In genomic region chr10:76070861-76071260, GRCh38 we compare ENCODE assay signal across 20 cellular contexts.
"Had no signal": no experiment of that assay in that cellular context is flagged by ENCODE, and none has a peak within 500 bp of the region (broad histone marks: within the 10 kb centered on the region; RNA-seq: fewer than 3 reads in every experiment).

No MANE protein-coding gene starts in this region.

- H3K27ac Mint-ChIP-seq: activated CD4-positive, alpha-beta memory T cell treated with anti-CD3 and anti-CD28 coated beads for 36 hours; progenitor cell of endocrine pancreas; stimulated activated naive CD8-positive, alpha-beta T cell treated with anti-CD3 and anti-CD28 coated beads, Interleukin-15, Interleukin-2, amounts not matched to agents 100 ng/mL and 50 ng/mL, for 24 hours; T-helper 1 cell treated with Interleukin-12 subunit alpha and Interleukin-12 subunit beta and Interleukin-4 antibody, amounts not matched to agents 30 μg/mL and 1 μg/mL, for 36 hours; type B pancreatic cell had no signal

- H3K9me3 Mint-ChIP-seq: activated CD4-positive, alpha-beta memory T cell treated with anti-CD3 and anti-CD28 coated beads for 36 hours had no signal

- H3K9me3 ChIP-seq: mucosa of descending colon had no signal

- H3K36me3 Mint-ChIP-seq: activated CD4-positive, alpha-beta memory T cell treated with anti-CD3 and anti-CD28 coated beads for 36 hours had no signal

- DNase-seq: activated CD4-positive, alpha-beta memory T cell treated with anti-CD3 and anti-CD28 coated beads for 36 hours; activated CD4-positive, alpha-beta T cell treated with anti-CD3 and anti-CD28 coated beads for 48 hours; activated effector memory CD4-positive, alpha-beta T cell treated with anti-CD3 and anti-CD28 coated beads, Interleukin-2, amount 50 U/mL, for 16 hours; activated naive CD4-positive, alpha-beta T cell treated with anti-CD3 and anti-CD28 coated beads, Interleukin-2, amount 50 U/mL, for 16 hours; activated T-cell treated with anti-CD3 and anti-CD28 coated beads for 4 hours; aorta; brain microvascular endothelial cell; caudate nucleus; dermis blood vessel endothelial cell; effector memory CD4-positive, alpha-beta T cell; head of caudate nucleus; left cardiac atrium; mucosa of descending colon; right cardiac atrium; stimulated activated CD4-positive, alpha-beta T cell treated with anti-CD3 and anti-CD28 coated beads, Interleukin-4, amount 100 ng/mL, for 4 hours; T1000 had no signal

- H3K27me3 Mint-ChIP-seq: progenitor cell of endocrine pancreas; stimulated activated naive CD8-positive, alpha-beta T cell treated with anti-CD3 and anti-CD28 coated beads, Interleukin-15, Interleukin-2, amounts not matched to agents 100 ng/mL and 50 ng/mL, for 24 hours had no signal

- H3K27me3 ChIP-seq: brain microvascular endothelial cell had no signal

- H3K4me3 ChIP-seq: mucosa of descending colon had no signal

- ATAC-seq: left cardiac atrium, mucosa of descending colon, right cardiac atrium had no signal

- H3K4me3 Mint-ChIP-seq: activated CD4-positive, alpha-beta memory T cell treated with anti-CD3 and anti-CD28 coated beads for 36 hours; stimulated activated naive CD8-positive, alpha-beta T cell treated with anti-CD3 and anti-CD28 coated beads, Interleukin-15, Interleukin-2, amounts not matched to agents 100 ng/mL and 50 ng/mL, for 24 hours; T-helper 1 cell treated with Interleukin-12 subunit alpha and Interleukin-12 subunit beta and Interleukin-4 antibody, amounts not matched to agents 30 μg/mL and 1 μg/mL, for 36 hours had no signal

- H3K27ac ChIP-seq: brain microvascular endothelial cell had no signal

- H3K36me3 ChIP-seq: brain microvascular endothelial cell had no signal
